ENCODE assay signal across 8 cellular contexts in the genomic region with DNA sequence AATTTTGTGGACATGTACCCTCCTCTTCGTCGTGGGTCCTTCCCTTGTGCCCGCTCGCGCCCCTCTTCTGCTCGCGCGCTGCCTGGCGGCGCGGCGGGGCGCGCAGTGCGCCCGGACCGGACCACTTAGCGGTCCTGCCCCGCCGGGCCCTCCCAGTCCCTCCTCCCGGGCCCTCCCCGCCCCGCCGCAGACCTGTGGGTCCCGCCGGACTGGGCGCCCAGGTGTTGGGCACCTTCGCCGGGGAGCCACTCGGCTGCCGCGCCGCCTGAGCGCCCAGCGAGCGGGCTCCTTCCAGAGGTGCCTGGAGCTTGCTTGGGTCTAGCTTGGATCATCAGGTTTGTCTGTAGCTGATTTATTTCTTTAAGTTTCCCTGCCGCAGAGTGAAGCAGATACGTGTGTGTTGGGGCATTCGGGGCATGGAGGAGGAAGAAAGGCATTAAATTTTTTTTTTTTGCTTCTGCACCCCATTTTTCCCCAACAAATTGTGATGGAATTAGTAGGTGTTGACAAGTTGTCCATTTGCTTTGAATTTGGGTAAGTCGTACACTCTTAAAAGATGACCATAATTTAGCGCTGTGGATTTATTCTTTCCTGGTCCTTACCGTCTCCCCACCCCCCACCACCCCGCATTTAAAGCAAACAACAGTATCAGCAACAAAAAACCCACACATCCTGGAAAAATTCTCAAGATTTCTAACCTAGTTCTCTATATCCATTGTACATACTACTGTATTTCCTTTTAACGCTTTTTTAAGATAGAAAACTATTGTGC. TPM values are rescaled to one million over a fixed set of nuclear protein-coding genes. Genes with fewer than 3 reads are reported as not detected.
DNase-seq lines count a peak whose midpoint lies in the region; TF ChIP-seq lines count a peak whose summit lies in the region.

No MANE protein-coding gene starts in this region.

- no peaks in the 10 kb centered on the region for H3K27me3 ChIP-seq in MM.1S (replicated peaks; ENCODE audit: insufficient read depth, low read length)
- no peaks in the 10 kb centered on the region for H3K27me3 ChIP-seq in duodenal mucosa (ENCODE audit: control insufficient read depth in 1 of 2, insufficient read depth in 2 of 2, low read length in 2 of 2)
- no peaks in the 10 kb centered on the region for H3K27me3 ChIP-seq in mesenchymal stem cell (ENCODE audit: control insufficient read depth in 1 of 2, insufficient read depth in 1 of 2, low read length in 2 of 2)

- peak overlapping the region in 1 of 2 experiments; percentile 93 for H3K14ac ChIP-seq in mesenchymal stem cell (ENCODE audit: low read length in 2 of 2)

- H3K9me3 ChIP-seq in MM.1S (replicated peaks; ENCODE audit: insufficient read depth, low read length) (no peaks in the 10 kb centered on the region), duodenal mucosa (ENCODE audit: control insufficient read depth in 1 of 2, low read length in 2 of 2) (no peaks in the 10 kb centered on the region), mesenchymal stem cell (ENCODE audit: control insufficient read depth, low read length) (no peaks in the 10 kb centered on the region)

- H2AK5ac ChIP-seq in mesenchymal stem cell (ENCODE audit: low read length, severe bottlenecking) = peak overlapping the region; percentile 59

- peak overlapping the region; percentile 73 for H2AFZ ChIP-seq in MM.1S (ENCODE audit: low read length)
- H2AFZ ChIP-seq in mesenchymal stem cell (ENCODE audit: low read depth, low read length) = peak overlapping the region; percentile 90

- peak overlapping the region; percentile 61 for H2BK5ac ChIP-seq in mesenchymal stem cell (ENCODE audit: low read depth, low read length, poor library complexity, severe bottlenecking)

- H3K27ac ChIP-seq in MM.1S (ENCODE audit: low read length) (peak overlapping the region; percentile 88), duodenal mucosa (ENCODE audit: low read depth, low read length) (peak overlapping the region; percentile 96), mesenchymal stem cell (ENCODE audit: low read length, poor library complexity, severe bottlenecking) (peak overlapping the region; percentile 74)

- H3K4me3 ChIP-seq in MM.1S (ENCODE audit: low read length) (peak overlapping the region; percentile 83), duodenal mucosa (ENCODE audit: low read depth in 1 of 2, low read length in 2 of 2) (peak overlapping the region; percentile 90 to 91), mesenchymal stem cell (ENCODE audit: insufficient read depth in 1 of 2, low read depth in 1 of 2, low read length in 2 of 2) (peak overlapping the region; percentile 94)

- H4K8ac ChIP-seq in mesenchymal stem cell (ENCODE audit: low read length) = peak overlapping the region; percentile 64

- peak overlapping the region; percentile 27 for H2BK120ac ChIP-seq in mesenchymal stem cell (ENCODE audit: low read depth, low read length)

- WGBS in mesenchymal stem cell = under 1% methylated on average over 39 of the region's 44 CpGs

- H3K79me1 ChIP-seq in mesenchymal stem cell (replicated peaks; ENCODE audit: low read length, poor library complexity, severe bottlenecking) = peaks cover 22% of the 10 kb centered on the region

- peak overlapping the region; percentile 20 to 100 for H3K23ac ChIP-seq in mesenchymal stem cell (ENCODE audit: low read length in 2 of 2)

- H3K4ac ChIP-seq in mesenchymal stem cell (ENCODE audit: low read depth in 1 of 2, low read length in 2 of 2) = peak overlapping the region; percentile 46 to 91

- peak overlapping the region; percentile 94 for H2BK15ac ChIP-seq in mesenchymal stem cell (ENCODE audit: low read depth, poor library complexity, severe bottlenecking)

- no peaks in the 10 kb centered on the region for H3K36me3 ChIP-seq in MM.1S (replicated peaks; ENCODE audit: insufficient read depth, low read length)
- H3K36me3 ChIP-seq in duodenal mucosa (ENCODE audit: control insufficient read depth in 1 of 2, insufficient read depth in 2 of 2, low read length in 2 of 2) = no peaks in the 10 kb centered on the region
- H3K36me3 ChIP-seq in mesenchymal stem cell (ENCODE audit: control insufficient read depth in 1 of 2, insufficient read depth in 2 of 2, low read depth in 1 of 2, low read length in 2 of 2) = peaks cover 5 to 26% of the 10 kb centered on the region in 2 experiments

- peak overlapping the region in 1 of 2 experiments; percentile 10 for H2BK12ac ChIP-seq in mesenchymal stem cell (ENCODE audit: low read length in 2 of 2)

- H3K9ac ChIP-seq in MM.1S (ENCODE audit: low read length) (peak overlapping the region; percentile 85), duodenal mucosa (ENCODE audit: low read depth in 1 of 2, low read length in 2 of 2) (peak overlapping the region; percentile 86 to 91), mesenchymal stem cell (ENCODE audit: low read length) (peak overlapping the region; percentile 94)

- DNase-seq in NCI-H1436 (lab: John Stamatoyannopoulos, UW) = peak; percentile 54
- DNase-seq in NCI-H1436 treated with DMSO at 0.1 percent for 48 hours (lab: John Stamatoyannopoulos, UW) = no peak
- DNase-seq in HEK293T (ENCODE audit: extremely low spot score) = peak; percentile 35
- peak; percentile 78 for DNase-seq in MM.1S
- peak; percentile 29 for DNase-seq in activated CD4-positive, alpha-beta T cell treated with anti-CD3 and anti-CD28 coated beads for 1 hour
- DNase-seq in mesenchymal stem cell = peak; percentile 45
- peak; percentile 23 to 38 for DNase-seq in stimulated activated CD8-positive, alpha-beta memory T cell treated with anti-CD3 and anti-CD28 coated beads, Interleukin-2, amount 100 ng/mL, for 48 hours (ENCODE audit: low read depth in 2 of 2)

- no peaks in the 10 kb centered on the region for H4K20me1 ChIP-seq in MM.1S (ENCODE audit: insufficient read depth, low read length)

- H3K9me2 ChIP-seq in MM.1S (replicated peaks; ENCODE audit: insufficient read depth, low read length) = no peaks in the 10 kb centered on the region

- peak overlapping the region; percentile 68 for H4K91ac ChIP-seq in mesenchymal stem cell (ENCODE audit: low read length)

- CTCF ChIA-PET in HEK293T (lab: Yijun Ruan, JAX) = interaction anchor here (0.6 kb wide), 2 partner anchors 220 to 1007 kb away, joined by 3 read pairs; no protein-coding TSS in a partner anchor

- POLR2A ChIA-PET in HEK293T (lab: Yijun Ruan, JAX) = interaction anchor here (1.0 kb wide), 1 partner anchor 60 kb away, joined by 3 read pairs; no protein-coding TSS in a partner anchor

- peak overlapping the region; percentile 55 for H3K4me2 ChIP-seq in MM.1S (ENCODE audit: low read depth, low read length)
- peak overlapping the region; percentile 92 for H3K4me2 ChIP-seq in mesenchymal stem cell (ENCODE audit: low read length, poor library complexity, severe bottlenecking)

- H3K18ac ChIP-seq in mesenchymal stem cell (ENCODE audit: low read depth in 1 of 2, low read length in 2 of 2) = peak overlapping the region; percentile 89 to 98

- peaks cover 26% of the 10 kb centered on the region for H3K4me1 ChIP-seq in MM.1S (ENCODE audit: low read length)
- peaks cover 25 to 29% of the 10 kb centered on the region in 2 donors for H3K4me1 ChIP-seq in duodenal mucosa (ENCODE audit: control insufficient read depth in 1 of 2, insufficient read depth in 2 of 2, low read length in 2 of 2)
- H3K4me1 ChIP-seq in mesenchymal stem cell (ENCODE audit: control insufficient read depth, insufficient read depth, low read depth, low read length) = peaks cover 2% of the 10 kb centered on the region

- TF ChIP-seq CTCF in MM.1S (IDR thresholded peaks at IDR 0.05; ENCODE audit: low read length) = no peak

- H3K79me2 ChIP-seq in MM.1S (ENCODE audit: low read length) = peaks cover 51% of the 10 kb centered on the region

- H3F3A ChIP-seq in MM.1S (ENCODE audit: insufficient read depth, low read length) = peaks cover 26% of the 10 kb centered on the region

TF ChIP-seq in HEK293T, 16 proteins besides CTCF, POLR2A, EP300 and RAD21:
- no peak for TF ChIP-seq ZNF384 (IDR thresholded peaks at IDR 0.05)
- no peak for TF ChIP-seq FOXM1 (IDR thresholded peaks at IDR 0.05; ENCODE audit: borderline replicate concordance)
- no peak for TF ChIP-seq HDGF (IDR thresholded peaks at IDR 0.05; ENCODE audit: borderline replicate concordance)
- no peak for TF ChIP-seq NFRKB (IDR thresholded peaks at IDR 0.05)
- TF ChIP-seq BHLHE40 (IDR thresholded peaks at IDR 0.05; ENCODE audit: borderline replicate concordance) = no peak
- TF ChIP-seq SP1 (IDR thresholded peaks at IDR 0.05) = no peak
- TF ChIP-seq L3MBTL2 (conservative IDR thresholded peaks at IDR 0.05) = no peak
- TF ChIP-seq TARDBP (IDR thresholded peaks at IDR 0.05) = no peak
TF ChIP-seq in HEK293T: peak in this region for 0.

RNA-seq across cellular contexts. Expression of gene C1GALT1, which starts 0.9 kb away (rescaled TPM):
- 13.5 TPM for polyA plus RNA-seq in mesenchymal stem cell (2013, experiment 1 of 2)
- 13.7 TPM for polyA plus RNA-seq in mesenchymal stem cell (2013, experiment 2 of 2)
